Comparison of ENCODE assay signal across 1 cellular context in genomic region chr22:29621761-29622526, GRCh38.
TF ChIP-seq lines count a peak whose summit lies in the region.

No MANE protein-coding gene starts in this region.

TF ChIP-seq in SK-N-SH, 30 proteins besides CTCF, POLR2A, EP300 and RAD21 (continued from another document):
- peak; percentile 93 for TF ChIP-seq FOXM1 (IDR thresholded peaks at IDR 0.05; ENCODE audit: low read depth)
- TF ChIP-seq, protein P1, sequence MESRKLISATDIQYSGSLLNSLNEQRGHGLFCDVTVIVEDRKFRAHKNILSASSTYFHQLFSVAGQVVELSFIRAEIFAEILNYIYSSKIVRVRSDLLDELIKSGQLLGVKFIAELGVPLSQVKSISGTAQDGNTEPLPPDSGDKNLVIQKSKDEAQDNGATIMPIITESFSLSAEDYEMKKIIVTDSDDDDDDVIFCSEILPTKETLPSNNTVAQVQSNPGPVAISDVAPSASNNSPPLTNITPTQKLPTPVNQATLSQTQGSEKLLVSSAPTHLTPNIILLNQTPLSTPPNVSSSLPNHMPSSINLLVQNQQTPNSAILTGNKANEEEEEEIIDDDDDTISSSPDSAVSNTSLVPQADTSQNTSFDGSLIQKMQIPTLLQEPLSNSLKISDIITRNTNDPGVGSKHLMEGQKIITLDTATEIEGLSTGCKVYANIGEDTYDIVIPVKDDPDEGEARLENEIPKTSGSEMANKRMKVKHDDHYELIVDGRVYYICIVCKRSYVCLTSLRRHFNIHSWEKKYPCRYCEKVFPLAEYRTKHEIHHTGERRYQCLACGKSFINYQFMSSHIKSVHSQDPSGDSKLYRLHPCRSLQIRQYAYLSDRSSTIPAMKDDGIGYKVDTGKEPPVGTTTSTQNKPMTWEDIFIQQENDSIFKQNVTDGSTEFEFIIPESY (IDR thresholded peaks at IDR 0.05; ENCODE audit: borderline replicate concordance, low read depth): peak; percentile 87
- TF ChIP-seq MAX (IDR thresholded peaks at IDR 0.05; ENCODE audit: low read depth): peak; percentile 70
- no peak; the same call in 1 of the 2 replicates for TF ChIP-seq TAF1 (IDR thresholded peaks at IDR 0.05; ENCODE audit: borderline replicate concordance, low read depth, low read length)
- no peak for TF ChIP-seq EZH2phosphoT487 (IDR thresholded peaks at IDR 0.05; ENCODE audit: borderline replicate concordance, low read depth)
- peak; percentile 94 for TF ChIP-seq NFIC (IDR thresholded peaks at IDR 0.05; ENCODE audit: borderline replicate concordance)
- TF ChIP-seq GABPA (IDR thresholded peaks at IDR 0.05; ENCODE audit: low read depth): no peak
- TF ChIP-seq RCOR1 (IDR thresholded peaks at IDR 0.05; ENCODE audit: low read length): no peak
- peak; percentile 78; the same call in 1 of the 2 replicates for TF ChIP-seq POLR2AphosphoS5 (IDR thresholded peaks at IDR 0.05; ENCODE audit: low read depth, low read length)
- TF ChIP-seq SMC3 (IDR thresholded peaks at IDR 0.05; ENCODE audit: low read depth, low read length): no peak
- TF ChIP-seq CHD2 (IDR thresholded peaks at IDR 0.05; ENCODE audit: low read length, partially characterized antibody): no peak
TF ChIP-seq in SK-N-SH: peak in this region for 16.
